15 cellular contexts compared by ENCODE assay signal in the genomic region with DNA sequence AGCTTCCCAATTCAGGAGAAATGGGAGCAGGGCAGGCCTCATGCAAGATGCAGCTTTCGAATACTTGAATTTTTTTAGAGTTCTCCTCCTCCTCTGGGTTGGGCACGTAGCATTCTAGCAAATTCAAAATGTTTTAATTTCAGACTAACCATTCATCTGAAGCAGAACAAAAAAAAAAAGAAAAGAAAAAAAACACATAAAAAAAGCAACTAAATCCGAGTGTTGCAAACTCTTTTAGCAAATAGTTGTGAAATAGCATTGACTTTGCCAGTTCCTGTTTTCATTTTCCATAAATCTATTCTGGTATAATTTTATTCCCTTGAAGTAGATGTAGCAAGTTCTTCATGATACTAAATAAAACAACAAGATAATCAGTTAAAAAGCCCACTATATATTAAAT.
A peak's percentile ranks its signal among the peaks of the same experiment; 100 is the strongest.
DNase-seq lines count a peak whose midpoint lies in the region; ATAC-seq and TF ChIP-seq lines count a peak whose summit lies in the region.
"Had no signal": no experiment of that assay in that cellular context is flagged by ENCODE, and none has a peak within 500 bp of the region (broad histone marks: within the 10 kb centered on the region; RNA-seq: fewer than 3 reads in every experiment).

No MANE protein-coding gene starts in this region.

- H3K79me1 ChIP-seq in neuronal stem cell (ENCODE audit: low read depth, low read length) = no peaks in the 10 kb centered on the region

- no peak overlapping the region for H2BK5ac ChIP-seq in neuronal stem cell (ENCODE audit: low read length)

- H3K4ac ChIP-seq in neuronal stem cell (ENCODE audit: low read length) = no peak overlapping the region

- H3K18ac ChIP-seq in neuronal stem cell (ENCODE audit: low read length) = no peak overlapping the region

- no peak for TF ChIP-seq POLR2A in tibial nerve (IDR thresholded peaks at IDR 0.05)

- H3K4me3 ChIP-seq in fibroblast of villous mesenchyme (ENCODE audit: low read depth, low read length) (no peak overlapping the region), tibial nerve (no peak overlapping the region), neuronal stem cell (ENCODE audit: low read length in 2 of 2) (no peak overlapping the region)
- H3K4me3 ChIP-seq: BLaER1, MG63, Peyer's patch had no signal

- H3K36me3 ChIP-seq in tibial nerve (no peaks in the 10 kb centered on the region), neuronal stem cell (replicated peaks in 1 of 2; ENCODE audit: control insufficient read depth in 2 of 2, insufficient read depth in 2 of 2, low read length in 2 of 2) (no peaks in the 10 kb centered on the region)
- H3K36me3 ChIP-seq: BLaER1, MG63, Peyer's patch had no signal

- no peak for ATAC-seq in HG03025 (IDR thresholded peaks at IDR 0.05; ENCODE audit: low FRiP score, unreplicated experiment)
- no peak for ATAC-seq in HG03457 (IDR thresholded peaks at IDR 0.05; ENCODE audit: unreplicated experiment)
- ATAC-seq: effector memory CD8-positive, alpha-beta T cell had no signal

- H2BK15ac ChIP-seq in neuronal stem cell (ENCODE audit: low read length) = no peak overlapping the region

- H3K4me2 ChIP-seq in neuronal stem cell (ENCODE audit: insufficient read depth, low read length, poor library complexity, severe bottlenecking) = no peak overlapping the region
- H3K4me2 ChIP-seq: BLaER1 had no signal

- H3K9me3 ChIP-seq in tibial nerve (peaks cover 0 to 1% (median 0%) of the 10 kb centered on the region in 4 donors), neuronal stem cell (replicated peaks in 1 of 2; ENCODE audit: control insufficient read depth in 2 of 2, insufficient read depth in 1 of 2, low read depth in 1 of 2, low read length in 2 of 2) (no peaks in the 10 kb centered on the region)
- H3K9me3 ChIP-seq: MG63, Peyer's patch had no signal

- H2AK5ac ChIP-seq in neuronal stem cell (ENCODE audit: low read depth, low read length) = no peak overlapping the region

- H4K91ac ChIP-seq in neuronal stem cell (ENCODE audit: low read depth, low read length, poor library complexity) = no peak overlapping the region

- H2BK12ac ChIP-seq in neuronal stem cell (ENCODE audit: low read length) = no peak overlapping the region

- H3K27ac ChIP-seq in tibial nerve (peak overlapping the region in 2 of 4 donors; percentile 30 to 71), neuronal stem cell (replicated peaks; ENCODE audit: low read length) (no peak overlapping the region)
- H3K27ac ChIP-seq: BLaER1, Peyer's patch, VCaP had no signal

- no peak overlapping the region for H2AFZ ChIP-seq in neuronal stem cell (ENCODE audit: low read length)

- TF ChIP-seq EP300 in tibial nerve (IDR thresholded peaks at IDR 0.05) = peak; percentile 48 to 64

- H3K9ac ChIP-seq in neuronal stem cell (ENCODE audit: low read depth, low read length, poor library complexity) = no peak overlapping the region
- H3K9ac ChIP-seq: BLaER1 had no signal

- WGBS in tibial nerve, 2 donors = 13 to 17% methylated on average over 3 of the region's 3 CpGs
- no CpG with 5 or more reads among the region's 3 CpGs for WGBS in neuronal stem cell (ENCODE audit: extremely low coverage in 2 of 2, insufficient read length in 2 of 2, insufficient replicate concordance in 1 of 2), 2 donors

- TF ChIP-seq CTCF in fibroblast of villous mesenchyme (IDR thresholded peaks at IDR 0.05; ENCODE audit: insufficient read depth, low read depth, low read length) (no peak), tibial nerve (IDR thresholded peaks at IDR 0.05) (no peak)

- no peak overlapping the region for H4K8ac ChIP-seq in neuronal stem cell (ENCODE audit: low read depth, low read length)

- H3K23ac ChIP-seq in neuronal stem cell (ENCODE audit: low read depth, low read length, poor library complexity) = no peak overlapping the region

- H2BK120ac ChIP-seq in neuronal stem cell (ENCODE audit: low read depth, low read length) = no peak overlapping the region

- DNase-seq in Kasumi-1 (lab: John Stamatoyannopoulos, UW) (peak; percentile 5 to 18), SKM-1 treated with dmso at 0.1 percent for 144 hours (lab: John Stamatoyannopoulos, UW; ENCODE audit: unreplicated experiment) (peak; percentile 31), fibroblast of villous mesenchyme (ENCODE audit: low read depth) (peak; percentile 55), tibial nerve (ENCODE audit: low spot score in 2 of 2) (peak in 1 of 2 donors; percentile 7), neuronal stem cell (ENCODE audit: low spot score) (no peak)
- DNase-seq: caudate nucleus; effector memory CD8-positive, alpha-beta T cell; NCI-H2107; NCI-H526 treated with DMSO at 0.1 percent for 48 hours; Peyer's patch had no signal

- peaks cover 0 to 29% (median 5%) of the 10 kb centered on the region in 4 donors for H3K4me1 ChIP-seq in tibial nerve
- peaks cover 0 to 2% of the 10 kb centered on the region in 2 donors for H3K4me1 ChIP-seq in neuronal stem cell (ENCODE audit: control insufficient read depth in 2 of 2, insufficient read depth in 1 of 2, low read depth in 1 of 2, low read length in 2 of 2)
- H3K4me1 ChIP-seq: BLaER1, Peyer's patch had no signal

- H3K27me3 ChIP-seq in tibial nerve (no peaks in the 10 kb centered on the region), neuronal stem cell (ENCODE audit: control insufficient read depth in 3 of 3, insufficient read depth in 3 of 3, low read depth in 1 of 3, low read length in 3 of 3) (peaks cover 0 to 2% (median 0%) of the 10 kb centered on the region in 3 experiments)
- H3K27me3 ChIP-seq: MG63, Peyer's patch had no signal

- no peak overlapping the region for H3K14ac ChIP-seq in neuronal stem cell (ENCODE audit: low read length)
